Comparison of ENCODE assay signal across 21 cellular contexts in the genomic region with DNA sequence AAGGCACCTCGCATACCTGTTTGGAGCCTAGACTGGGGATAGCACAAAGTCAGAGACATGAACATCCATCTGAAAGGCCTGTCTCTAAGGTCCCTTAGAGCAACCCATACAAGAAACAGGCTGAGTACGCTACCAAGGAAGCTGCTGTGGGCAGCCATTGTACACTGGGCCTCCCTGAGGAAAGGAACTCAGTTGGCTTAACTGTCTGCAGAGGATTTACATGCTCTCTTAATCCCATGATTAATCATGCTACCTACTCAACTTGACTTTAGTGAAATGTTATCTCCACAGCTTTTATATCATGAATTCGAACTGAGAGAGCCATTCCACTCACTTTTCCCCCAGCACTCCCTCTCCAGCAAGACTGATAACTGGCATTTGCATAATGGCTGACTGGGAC.
"Had no signal": no experiment of that assay in that cellular context is flagged by ENCODE, and none has a peak within 500 bp of the region (broad histone marks: within the 10 kb centered on the region; RNA-seq: fewer than 3 reads in every experiment).

No MANE protein-coding gene starts in this region.

- H3K4me3 ChIP-seq: K562 had no signal

- ATAC-seq: K562, T-cell had no signal

- H3K4me2 ChIP-seq: KMS-11, SK-N-SH had no signal

- H3K27ac ChIP-seq: KMS-11 had no signal

- H3K9me2 ChIP-seq: SK-N-SH had no signal

- DNase-seq: MV-4-11, NCI-H1048, NCI-H1105 treated with DMSO at 0.1 percent for 48 hours, NCI-H1436, NCI-H1694, NCI-H187 treated with DMSO at 0.1 percent for 48 hours, NCI-H2029 treated with DMSO at 0.1 percent for 48 hours, NCI-H2171 treated with DMSO at 0.1 percent for 48 hours, NCI-H345, NCI-H446 treated with DMSO at 0.1 percent for 48 hours, NCI-H510A treated with DMSO at 0.1 percent for 48 hours, NCI-H526, Right ventricle myocardium superior, RPMI8226, SIG-M5, SK-N-SH, SW 1271, T-cell had no signal

- H3K9ac ChIP-seq: KMS-11, SK-N-SH had no signal

- FAIRE-seq: K562, RCC 7860 had no signal

- H3K9me3 ChIP-seq: SK-N-SH had no signal
